1 cellular context compared by ENCODE assay signal in genomic region chr5:141319202-141319601, GRCh38.
TF ChIP-seq lines count a peak whose summit lies in the region.

No MANE protein-coding gene starts in this region.

TF ChIP-seq in HEK293, 187 proteins besides CTCF, POLR2A, EP300 and RAD21 (continued from another document):
- TF ChIP-seq, protein P1, sequence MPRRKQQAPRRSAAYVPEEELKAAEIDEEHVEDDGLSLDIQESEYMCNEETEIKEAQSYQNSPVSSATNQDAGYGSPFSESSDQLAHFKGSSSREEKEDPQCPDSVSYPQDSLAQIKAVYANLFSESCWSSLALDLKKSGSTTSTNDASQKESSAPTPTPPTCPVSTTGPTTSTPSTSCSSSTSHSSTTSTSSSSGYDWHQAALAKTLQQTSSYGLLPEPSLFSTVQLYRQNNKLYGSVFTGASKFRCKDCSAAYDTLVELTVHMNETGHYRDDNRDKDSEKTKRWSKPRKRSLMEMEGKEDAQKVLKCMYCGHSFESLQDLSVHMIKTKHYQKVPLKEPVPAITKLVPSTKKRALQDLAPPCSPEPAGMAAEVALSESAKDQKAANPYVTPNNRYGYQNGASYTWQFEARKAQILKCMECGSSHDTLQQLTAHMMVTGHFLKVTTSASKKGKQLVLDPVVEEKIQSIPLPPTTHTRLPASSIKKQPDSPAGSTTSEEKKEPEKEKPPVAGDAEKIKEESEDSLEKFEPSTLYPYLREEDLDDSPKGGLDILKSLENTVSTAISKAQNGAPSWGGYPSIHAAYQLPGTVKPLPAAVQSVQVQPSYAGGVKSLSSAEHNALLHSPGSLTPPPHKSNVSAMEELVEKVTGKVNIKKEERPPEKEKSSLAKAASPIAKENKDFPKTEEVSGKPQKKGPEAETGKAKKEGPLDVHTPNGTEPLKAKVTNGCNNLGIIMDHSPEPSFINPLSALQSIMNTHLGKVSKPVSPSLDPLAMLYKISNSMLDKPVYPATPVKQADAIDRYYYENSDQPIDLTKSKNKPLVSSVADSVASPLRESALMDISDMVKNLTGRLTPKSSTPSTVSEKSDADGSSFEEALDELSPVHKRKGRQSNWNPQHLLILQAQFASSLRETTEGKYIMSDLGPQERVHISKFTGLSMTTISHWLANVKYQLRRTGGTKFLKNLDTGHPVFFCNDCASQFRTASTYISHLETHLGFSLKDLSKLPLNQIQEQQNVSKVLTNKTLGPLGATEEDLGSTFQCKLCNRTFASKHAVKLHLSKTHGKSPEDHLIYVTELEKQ (tag by site-specific recombination; IDR thresholded peaks at IDR 0.05; ENCODE audit: borderline replicate concordance): no peak
- TF ChIP-seq ZNF202 (tag by site-specific recombination; IDR thresholded peaks at IDR 0.05; ENCODE audit: borderline replicate concordance) (no peak), ZNF114 (tag by site-specific recombination; IDR thresholded peaks at IDR 0.05) (no peak), ZNF560 (tag by site-specific recombination; IDR thresholded peaks at IDR 0.05; ENCODE audit: borderline replicate concordance) (no peak), INSM2 (tag by site-specific recombination; IDR thresholded peaks at IDR 0.05) (no peak), SALL2 (tag by site-specific recombination; IDR thresholded peaks at IDR 0.05; ENCODE audit: borderline replicate concordance) (no peak)
